Comparison of ENCODE assay signal across 20 cellular contexts in genomic region chr7:16035392-16035791, GRCh38.
"Had no signal": no experiment of that assay in that cellular context is flagged by ENCODE, and none has a peak within 500 bp of the region (broad histone marks: within the 10 kb centered on the region; RNA-seq: fewer than 3 reads in every experiment).

No MANE protein-coding gene starts in this region.

- H3K9me3 ChIP-seq: SJSA1 had no signal

- H3K36me3 Mint-ChIP-seq: IgD-negative memory B cell had no signal

- H3K36me3 ChIP-seq: SJSA1 had no signal

- H3K27ac ChIP-seq: SJSA1, SK-N-MC had no signal

- H3K27me3 ChIP-seq: SJSA1 had no signal

- FAIRE-seq: RCC 7860 had no signal

- H3K4me3 ChIP-seq: SJSA1, SK-N-MC had no signal

- H3K27ac Mint-ChIP-seq: IgD-negative memory B cell had no signal

- H3K4me1 ChIP-seq: SJSA1 had no signal

- DNase-seq: KBM-7, MV-4-11, NCI-H1048, NCI-H1436, NCI-H1694, NCI-H187 treated with DMSO at 0.1 percent for 48 hours, NCI-H2029 treated with DMSO at 0.1 percent for 48 hours, NCI-H2227 treated with DMSO at 0.1 percent for 48 hours, NCI-H446, NCI-H510A, NCI-H524 treated with DMSO at 0.1 percent for 48 hours, NCI-H774, Right ventricle myocardium superior, RPMI8226, SIG-M5, T-helper 1 cell had no signal
